In genomic region chr10:133275683-133276092, GRCh38 we compare ENCODE assay signal across 1 cellular context.
A peak's percentile ranks its signal among the peaks of the same experiment; 100 is the strongest.
TF ChIP-seq lines count a peak whose summit lies in the region.

No MANE protein-coding gene starts in this region.

TF ChIP-seq in GM12878, 131 proteins besides CTCF, POLR2A, EP300 and RAD21 (continues in another document):
- TF ChIP-seq ZNF24 (IDR thresholded peaks at IDR 0.05) = no peak
- no peak for TF ChIP-seq RAD51 (IDR thresholded peaks at IDR 0.05)
- no peak for TF ChIP-seq ETV6 (conservative IDR thresholded peaks at IDR 0.05 in 1 of 2, IDR thresholded peaks at IDR 0.05 in 1 of 2; ENCODE audit: borderline replicate concordance in 1 of 2, low read depth in 1 of 2)
- TF ChIP-seq JUNB (IDR thresholded peaks at IDR 0.05) = no peak
- TF ChIP-seq CEBPB (IDR thresholded peaks at IDR 0.05; ENCODE audit: borderline replicate concordance in 1 of 2, low read depth in 2 of 2, low read length in 2 of 2) = no peak
- TF ChIP-seq ZBTB33 (IDR thresholded peaks at IDR 0.05) = no peak
- TF ChIP-seq DPF2 (IDR thresholded peaks at IDR 0.05) = no peak
- TF ChIP-seq, protein P1, sequence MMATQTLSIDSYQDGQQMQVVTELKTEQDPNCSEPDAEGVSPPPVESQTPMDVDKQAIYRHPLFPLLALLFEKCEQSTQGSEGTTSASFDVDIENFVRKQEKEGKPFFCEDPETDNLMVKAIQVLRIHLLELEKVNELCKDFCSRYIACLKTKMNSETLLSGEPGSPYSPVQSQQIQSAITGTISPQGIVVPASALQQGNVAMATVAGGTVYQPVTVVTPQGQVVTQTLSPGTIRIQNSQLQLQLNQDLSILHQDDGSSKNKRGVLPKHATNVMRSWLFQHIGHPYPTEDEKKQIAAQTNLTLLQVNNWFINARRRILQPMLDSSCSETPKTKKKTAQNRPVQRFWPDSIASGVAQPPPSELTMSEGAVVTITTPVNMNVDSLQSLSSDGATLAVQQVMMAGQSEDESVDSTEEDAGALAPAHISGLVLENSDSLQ (IDR thresholded peaks at IDR 0.05) = no peak
- TF ChIP-seq BCL3 (IDR thresholded peaks at IDR 0.05; ENCODE audit: borderline replicate concordance, insufficient read depth, low read depth, low read length, poor library complexity, severe bottlenecking) = no peak
- TF ChIP-seq ZNF687 (IDR thresholded peaks at IDR 0.05) = no peak
- TF ChIP-seq YY1 (IDR thresholded peaks at IDR 0.05; ENCODE audit: low read depth, low read length) = no peak
- TF ChIP-seq, protein P2, sequence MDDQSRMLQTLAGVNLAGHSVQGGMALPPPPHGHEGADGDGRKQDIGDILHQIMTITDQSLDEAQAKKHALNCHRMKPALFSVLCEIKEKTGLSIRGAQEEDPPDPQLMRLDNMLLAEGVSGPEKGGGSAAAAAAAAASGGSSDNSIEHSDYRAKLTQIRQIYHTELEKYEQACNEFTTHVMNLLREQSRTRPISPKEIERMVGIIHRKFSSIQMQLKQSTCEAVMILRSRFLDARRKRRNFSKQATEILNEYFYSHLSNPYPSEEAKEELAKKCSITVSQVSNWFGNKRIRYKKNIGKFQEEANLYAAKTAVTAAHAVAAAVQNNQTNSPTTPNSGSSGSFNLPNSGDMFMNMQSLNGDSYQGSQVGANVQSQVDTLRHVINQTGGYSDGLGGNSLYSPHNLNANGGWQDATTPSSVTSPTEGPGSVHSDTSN (IDR thresholded peaks at IDR 0.05; ENCODE audit: insufficient replicate concordance, low read depth, low read length) = no peak
- TF ChIP-seq SPI1 (IDR thresholded peaks at IDR 0.05; ENCODE audit: borderline replicate concordance, insufficient read depth, low read depth, low read length) = peak; percentile 13; the same call in 1 of the 2 replicates
- TF ChIP-seq MTA3 (IDR thresholded peaks at IDR 0.05; ENCODE audit: borderline replicate concordance, low read length) = no peak
- no peak for TF ChIP-seq SMAD1 (IDR thresholded peaks at IDR 0.05; ENCODE audit: low read depth, partially characterized antibody)
- TF ChIP-seq RBBP5 (conservative IDR thresholded peaks at IDR 0.05) = no peak
- 0 out of 2 replicates have a peak, but pooled peaks have one; percentile 29 for TF ChIP-seq SIN3A (IDR thresholded peaks at IDR 0.05; ENCODE audit: low read depth, low read length)
- no peak for TF ChIP-seq HDGF (IDR thresholded peaks at IDR 0.05)
- TF ChIP-seq, protein P3, sequence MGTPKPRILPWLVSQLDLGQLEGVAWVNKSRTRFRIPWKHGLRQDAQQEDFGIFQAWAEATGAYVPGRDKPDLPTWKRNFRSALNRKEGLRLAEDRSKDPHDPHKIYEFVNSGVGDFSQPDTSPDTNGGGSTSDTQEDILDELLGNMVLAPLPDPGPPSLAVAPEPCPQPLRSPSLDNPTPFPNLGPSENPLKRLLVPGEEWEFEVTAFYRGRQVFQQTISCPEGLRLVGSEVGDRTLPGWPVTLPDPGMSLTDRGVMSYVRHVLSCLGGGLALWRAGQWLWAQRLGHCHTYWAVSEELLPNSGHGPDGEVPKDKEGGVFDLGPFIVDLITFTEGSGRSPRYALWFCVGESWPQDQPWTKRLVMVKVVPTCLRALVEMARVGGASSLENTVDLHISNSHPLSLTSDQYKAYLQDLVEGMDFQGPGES (IDR thresholded peaks at IDR 0.05) = no peak
- TF ChIP-seq, protein P4, sequence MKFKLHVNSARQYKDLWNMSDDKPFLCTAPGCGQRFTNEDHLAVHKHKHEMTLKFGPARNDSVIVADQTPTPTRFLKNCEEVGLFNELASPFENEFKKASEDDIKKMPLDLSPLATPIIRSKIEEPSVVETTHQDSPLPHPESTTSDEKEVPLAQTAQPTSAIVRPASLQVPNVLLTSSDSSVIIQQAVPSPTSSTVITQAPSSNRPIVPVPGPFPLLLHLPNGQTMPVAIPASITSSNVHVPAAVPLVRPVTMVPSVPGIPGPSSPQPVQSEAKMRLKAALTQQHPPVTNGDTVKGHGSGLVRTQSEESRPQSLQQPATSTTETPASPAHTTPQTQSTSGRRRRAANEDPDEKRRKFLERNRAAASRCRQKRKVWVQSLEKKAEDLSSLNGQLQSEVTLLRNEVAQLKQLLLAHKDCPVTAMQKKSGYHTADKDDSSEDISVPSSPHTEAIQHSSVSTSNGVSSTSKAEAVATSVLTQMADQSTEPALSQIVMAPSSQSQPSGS (IDR thresholded peaks at IDR 0.05; ENCODE audit: low read length) = no peak
- TF ChIP-seq, protein P5, sequence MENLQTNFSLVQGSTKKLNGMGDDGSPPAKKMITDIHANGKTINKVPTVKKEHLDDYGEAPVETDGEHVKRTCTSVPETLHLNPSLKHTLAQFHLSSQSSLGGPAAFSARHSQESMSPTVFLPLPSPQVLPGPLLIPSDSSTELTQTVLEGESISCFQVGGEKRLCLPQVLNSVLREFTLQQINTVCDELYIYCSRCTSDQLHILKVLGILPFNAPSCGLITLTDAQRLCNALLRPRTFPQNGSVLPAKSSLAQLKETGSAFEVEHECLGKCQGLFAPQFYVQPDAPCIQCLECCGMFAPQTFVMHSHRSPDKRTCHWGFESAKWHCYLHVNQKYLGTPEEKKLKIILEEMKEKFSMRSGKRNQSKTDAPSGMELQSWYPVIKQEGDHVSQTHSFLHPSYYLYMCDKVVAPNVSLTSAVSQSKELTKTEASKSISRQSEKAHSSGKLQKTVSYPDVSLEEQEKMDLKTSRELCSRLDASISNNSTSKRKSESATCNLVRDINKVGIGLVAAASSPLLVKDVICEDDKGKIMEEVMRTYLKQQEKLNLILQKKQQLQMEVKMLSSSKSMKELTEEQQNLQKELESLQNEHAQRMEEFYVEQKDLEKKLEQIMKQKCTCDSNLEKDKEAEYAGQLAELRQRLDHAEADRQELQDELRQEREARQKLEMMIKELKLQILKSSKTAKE (IDR thresholded peaks at IDR 0.05; ENCODE audit: low read depth, poor library complexity, severe bottlenecking) = no peak
- TF ChIP-seq YBX1 (IDR thresholded peaks at IDR 0.05) = no peak
- TF ChIP-seq FOXM1 (IDR thresholded peaks at IDR 0.05; ENCODE audit: low read depth, low read length) = no peak
- TF ChIP-seq EGR1 (IDR thresholded peaks at IDR 0.05; ENCODE audit: borderline replicate concordance in 1 of 2, low read depth in 2 of 2, low read length in 2 of 2) = no peak
- no peak for TF ChIP-seq TCF3 (IDR thresholded peaks at IDR 0.05; ENCODE audit: borderline replicate concordance, insufficient read depth, low read depth, low read length)
- TF ChIP-seq RCOR1 (conservative IDR thresholded peaks at IDR 0.05; ENCODE audit: low read depth, low read length) = no peak
- TF ChIP-seq NR2C2 (IDR thresholded peaks at IDR 0.05; ENCODE audit: borderline replicate concordance, control insufficient read depth, insufficient read length, low read depth) = no peak
- no peak for TF ChIP-seq SMARCA5 (IDR thresholded peaks at IDR 0.05)
- TF ChIP-seq, protein P6, sequence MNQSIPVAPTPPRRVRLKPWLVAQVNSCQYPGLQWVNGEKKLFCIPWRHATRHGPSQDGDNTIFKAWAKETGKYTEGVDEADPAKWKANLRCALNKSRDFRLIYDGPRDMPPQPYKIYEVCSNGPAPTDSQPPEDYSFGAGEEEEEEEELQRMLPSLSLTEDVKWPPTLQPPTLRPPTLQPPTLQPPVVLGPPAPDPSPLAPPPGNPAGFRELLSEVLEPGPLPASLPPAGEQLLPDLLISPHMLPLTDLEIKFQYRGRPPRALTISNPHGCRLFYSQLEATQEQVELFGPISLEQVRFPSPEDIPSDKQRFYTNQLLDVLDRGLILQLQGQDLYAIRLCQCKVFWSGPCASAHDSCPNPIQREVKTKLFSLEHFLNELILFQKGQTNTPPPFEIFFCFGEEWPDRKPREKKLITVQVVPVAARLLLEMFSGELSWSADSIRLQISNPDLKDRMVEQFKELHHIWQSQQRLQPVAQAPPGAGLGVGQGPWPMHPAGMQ (IDR thresholded peaks at IDR 0.05; ENCODE audit: borderline replicate concordance) = no peak
- no peak; the same call in 1 of the 2 replicates for TF ChIP-seq RUNX3 (IDR thresholded peaks at IDR 0.05; ENCODE audit: low read length)
- 0 out of 2 replicates have a peak, but pooled peaks have one; percentile 13 for TF ChIP-seq TAF1 (IDR thresholded peaks at IDR 0.05; ENCODE audit: borderline replicate concordance, low read depth, low read length)
- TF ChIP-seq TCF12 (IDR thresholded peaks at IDR 0.05; ENCODE audit: low read depth, low read length) = no peak
- no peak for TF ChIP-seq TBL1XR1 (IDR thresholded peaks at IDR 0.05; ENCODE audit: low read depth, low read length)
- no peak for TF ChIP-seq NFYA (IDR thresholded peaks at IDR 0.05; ENCODE audit: borderline replicate concordance, low read depth, low read length)
- TF ChIP-seq HCFC1 (IDR thresholded peaks at IDR 0.05; ENCODE audit: low read length) = no peak
- no peak for TF ChIP-seq NR2C1 (IDR thresholded peaks at IDR 0.05)
- TF ChIP-seq IKZF2 (IDR thresholded peaks at IDR 0.05) = peak in 1 of 2 experiments; percentile 9; a peak in 1 of 4 replicates
- TF ChIP-seq SMAD5 (IDR thresholded peaks at IDR 0.05; ENCODE audit: low read depth) = peak; percentile 12; the same call in 1 of the 2 replicates
- TF ChIP-seq RELB (IDR thresholded peaks at IDR 0.05; ENCODE audit: low read depth) = peak; percentile 46
- TF ChIP-seq POLR2AphosphoS2 (IDR thresholded peaks at IDR 0.05; ENCODE audit: low read depth, low read length) = no peak
- no peak for TF ChIP-seq MEF2B (IDR thresholded peaks at IDR 0.05; ENCODE audit: partially characterized antibody, poor library complexity, severe bottlenecking)
- TF ChIP-seq LARP7 (IDR thresholded peaks at IDR 0.05) = no peak
- no peak for TF ChIP-seq CBX3 (IDR thresholded peaks at IDR 0.05; ENCODE audit: borderline replicate concordance, low read depth)
- TF ChIP-seq BHLHE40 (IDR thresholded peaks at IDR 0.05; ENCODE audit: borderline replicate concordance in 1 of 2, low read depth in 2 of 2, low read length in 1 of 2) = no peak
- TF ChIP-seq ZBED1 (IDR thresholded peaks at IDR 0.05; ENCODE audit: borderline replicate concordance) = no peak
- no peak for TF ChIP-seq NFIC (IDR thresholded peaks at IDR 0.05; ENCODE audit: low read depth, low read length)
